Comparison of ENCODE assay signal across 23 cellular contexts in the genomic region with DNA sequence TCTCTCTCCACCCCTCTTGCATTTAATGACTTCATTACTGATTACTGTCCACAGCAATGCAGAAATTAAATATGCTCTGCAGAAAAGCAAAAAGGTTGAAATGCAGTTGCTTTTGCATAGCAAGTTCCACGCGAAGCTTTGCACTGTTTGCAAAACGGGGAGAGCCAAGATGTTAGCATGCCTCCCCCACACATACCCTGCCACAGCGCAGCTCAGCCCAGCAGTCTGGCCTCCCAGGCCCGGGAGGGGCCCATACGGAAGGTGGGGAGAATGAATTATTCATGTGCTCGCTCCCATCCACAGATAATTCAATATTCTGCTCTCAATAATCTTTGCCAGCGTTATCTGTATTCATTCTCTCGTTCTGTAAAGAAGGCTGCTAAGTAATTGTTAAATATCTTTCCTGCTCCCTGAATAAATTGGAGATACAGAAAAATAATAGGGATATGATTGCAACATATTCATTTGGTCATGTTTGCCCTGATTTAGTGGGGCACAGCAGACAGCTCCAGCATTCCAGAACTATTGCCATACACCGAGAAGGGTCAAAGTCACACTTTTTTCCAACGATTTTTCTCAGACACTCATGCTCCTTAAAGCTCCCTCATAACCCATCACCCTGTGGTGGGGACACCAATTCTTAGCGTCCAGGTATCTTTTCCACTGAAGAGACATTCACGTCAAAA.
"Had no signal": no experiment of that assay in that cellular context is flagged by ENCODE, and none has a peak within 500 bp of the region (broad histone marks: within the 10 kb centered on the region; RNA-seq: fewer than 3 reads in every experiment).

No MANE protein-coding gene starts in this region.

- H3K27ac ChIP-seq: SJSA1, SK-N-MC had no signal

- H3K4me3 ChIP-seq: MG63, SJSA1, SK-N-MC had no signal

- H3K9me3 ChIP-seq: MG63, SJSA1 had no signal

- H3K36me3 ChIP-seq: MG63, SJSA1 had no signal

- H3K4me1 ChIP-seq: SJSA1 had no signal

- FAIRE-seq: RCC 7860 had no signal

- DNase-seq: Karpas-422, KBM-7, MG63, NCI-H1092, NCI-H1105 treated with DMSO at 0.1 percent for 48 hours, NCI-H1417 treated with DMSO at 0.1 percent for 48 hours, NCI-H146, NCI-H1694 treated with DMSO at 0.1 percent for 48 hours, NCI-H1930, NCI-H2081, NCI-H2107, NCI-H2227 treated with DMSO at 0.1 percent for 48 hours, NCI-H446, NCI-H510A, NCI-H524 treated with DMSO at 0.1 percent for 48 hours, NCI-H69, NCI-H774, Right ventricle myocardium superior, RPMI8226, SIG-M5 had no signal
